25 cellular contexts compared by ENCODE assay signal in genomic region chr21:39849014-39849655, GRCh38. TPM values are rescaled to one million over a fixed set of nuclear protein-coding genes. Genes with fewer than 3 reads are reported as not detected.
"Had no signal": no experiment of that assay in that cellular context is flagged by ENCODE, and none has a peak within 500 bp of the region (broad histone marks: within the 10 kb centered on the region; RNA-seq: fewer than 3 reads in every experiment).

No MANE protein-coding gene starts in this region.

- DNase-seq: activated B cell treated with CpG ODN at 0.5 μM for 24 hours; activated CD4-positive, alpha-beta memory T cell treated with anti-CD3 and anti-CD28 coated beads for 36 hours; activated CD4-positive, alpha-beta T cell treated with anti-CD3 and anti-CD28 coated beads for 4 hours; activated naive CD4-positive, alpha-beta T cell; activated naive CD8-positive, alpha-beta T cell treated with anti-CD3 and anti-CD28 coated beads for 36 hours; anterior cingulate cortex; effector memory CD8-positive, alpha-beta T cell; left lung; midbrain; nephron progenitor cell; nucleus accumbens; posterior cingulate gyrus; sigmoid colon; stimulated activated naive B cell treated with anti-CD40 and anti-IgM and Interleukin-4, amounts not matched to agents 10 μg/mL and 1 μg/mL and 100 μg/mL, for 72 hours; T-cell; thyroid gland; uterus had no signal

- H3K4me3 ChIP-seq: left lung, sigmoid colon, thyroid gland, uterus had no signal

RNA-seq across cellular contexts. Expression of gene PCP4, which starts 18.1 kb away (rescaled TPM):
- total RNA-seq: activated B cell treated with CpG ODN at 0.5 μM for 24 hours; activated CD4-positive, alpha-beta memory T cell treated with anti-CD3 and anti-CD28 coated beads for 36 hours; activated naive CD8-positive, alpha-beta T cell treated with anti-CD3 and anti-CD28 coated beads for 36 hours; activated T-helper 17 cell treated with anti-CD3 and anti-CD28 coated beads, Interleukin-2, amount 50 U/mL, for 72 hours; bronchial epithelial cell; chondrocyte; dermis microvascular lymphatic vessel endothelial cell; epithelial cell of proximal tubule; lung microvascular endothelial cell; renal cortical epithelial cell; subcutaneous adipose tissue; T-cell had no signal
